Comparison of ENCODE assay signal across 24 cellular contexts in genomic region chr16:51641191-51641765, GRCh38.
DNase-seq lines count a peak whose midpoint lies in the region; ATAC-seq, FAIRE-seq and TF ChIP-seq lines count a peak whose summit lies in the region.
"Had no signal": no experiment of that assay in that cellular context is flagged by ENCODE, and none has a peak within 500 bp of the region (broad histone marks: within the 10 kb centered on the region; RNA-seq: fewer than 3 reads in every experiment).

No MANE protein-coding gene starts in this region.

- H3K27ac ChIP-seq in GM23248 (no peak overlapping the region), astrocyte (ENCODE audit: low read depth, low read length) (no peak overlapping the region), mesendoderm (ENCODE audit: low read depth, low read length) (no peak overlapping the region), suprapubic skin (no peak overlapping the region), psoas muscle (no peak overlapping the region)
- H3K27ac ChIP-seq: BLaER1, HL-60, SJSA1 had no signal

- WGBS in GM23248 (ENCODE audit: low coverage in 1 of 2, low lambda C conversion rate in 2 of 2, missing lambda C conversion rate in 2 of 2), 2 experiments, result 61 to 67% methylated on average over 3 of the region's 3 CpGs
- WGBS in mesendoderm (ENCODE audit: extremely low coverage, insufficient coverage, low lambda C conversion rate), result no CpG with 5 or more reads among the region's 3 CpGs
- WGBS in suprapubic skin, result 88% methylated on average over 3 of the region's 3 CpGs
- 77 to 84% (median 83%) methylated on average over 3 of the region's 3 CpGs for WGBS in psoas muscle, 3 donors

- no peak overlapping the region for H3K4ac ChIP-seq in mesendoderm (ENCODE audit: low read depth, low read length)

- no peak overlapping the region for H3K27ac Mint-ChIP-seq in astrocyte (ENCODE audit: unreplicated experiment)
- H3K27ac Mint-ChIP-seq: CD4-positive, alpha-beta T cell had no signal

- FAIRE-seq in astrocyte (lab: Jason Lieb, UNC), result no peak
- FAIRE-seq: GM12878, H54, HepG2, K562, RCC 7860 had no signal

- H3K4me3 Mint-ChIP-seq in astrocyte (ENCODE audit: unreplicated experiment), result no peak overlapping the region
- H3K4me3 Mint-ChIP-seq: CD4-positive, alpha-beta T cell had no signal

- H3K79me2 ChIP-seq in GM23248 (ENCODE audit: insufficient read depth) (no peaks in the 10 kb centered on the region), astrocyte (ENCODE audit: insufficient read depth, low read length) (no peaks in the 10 kb centered on the region), mesendoderm (ENCODE audit: control insufficient read depth, insufficient read depth, low read length) (no peaks in the 10 kb centered on the region)

- peaks cover 2% of the 10 kb centered on the region for H3K36me3 Mint-ChIP-seq in astrocyte (ENCODE audit: low read depth, unreplicated experiment)

- peaks cover 2% of the 10 kb centered on the region for H3K9me3 Mint-ChIP-seq in astrocyte (ENCODE audit: unreplicated experiment)

- H2BK15ac ChIP-seq in mesendoderm (replicated peaks; ENCODE audit: low read depth), result no peak overlapping the region

- no peak overlapping the region for H3K23ac ChIP-seq in mesendoderm (ENCODE audit: low read length)

- H3K9me2 ChIP-seq in GM23248 (ENCODE audit: insufficient read depth), result no peaks in the 10 kb centered on the region

- H3K27me3 Mint-ChIP-seq in astrocyte (ENCODE audit: low read depth, unreplicated experiment), result peaks cover 10% of the 10 kb centered on the region
- H3K27me3 Mint-ChIP-seq: CD4-positive, alpha-beta T cell had no signal

- H3K4me3 ChIP-seq in GM23248 (no peak overlapping the region), NB4 (ENCODE audit: low read depth, low read length) (no peak overlapping the region), astrocyte (ENCODE audit: insufficient read depth, low read depth, low read length) (no peak overlapping the region), mesendoderm (ENCODE audit: low read length) (no peak overlapping the region), foreskin fibroblast (ENCODE audit: low read depth in 1 of 2, low read length in 2 of 2) (no peak overlapping the region), suprapubic skin (no peak overlapping the region), psoas muscle (no peak overlapping the region)
- H3K4me3 ChIP-seq: BLaER1, GM12878, K562, SJSA1 had no signal

- H3K36me3 ChIP-seq in GM23248 (ENCODE audit: low read depth) (no peaks in the 10 kb centered on the region), astrocyte (ENCODE audit: insufficient read depth, low read length) (no peaks in the 10 kb centered on the region), mesendoderm (ENCODE audit: control insufficient read depth, insufficient read depth, low read length) (no peaks in the 10 kb centered on the region), suprapubic skin (no peaks in the 10 kb centered on the region), psoas muscle (ENCODE audit: insufficient read depth in 1 of 2, low read depth in 1 of 2) (no peaks in the 10 kb centered on the region)
- H3K36me3 ChIP-seq: BLaER1, SJSA1 had no signal

- H2BK120ac ChIP-seq in mesendoderm (ENCODE audit: low read depth, low read length), result no peak overlapping the region

- TF ChIP-seq CTCF in NB4 (IDR thresholded peaks at IDR 0.05; ENCODE audit: low read depth, low read length) (no peak), astrocyte (IDR thresholded peaks at IDR 0.05; ENCODE audit: insufficient read depth, low read depth, low read length) (no peak), foreskin fibroblast (IDR thresholded peaks at IDR 0.05; ENCODE audit: low read depth, low read length) (no peak), suprapubic skin (IDR thresholded peaks at IDR 0.05) (no peak), psoas muscle (IDR thresholded peaks at IDR 0.05) (no peak)

- no peaks in the 10 kb centered on the region for H3K79me1 ChIP-seq in mesendoderm (ENCODE audit: low read length)

- H2AFZ ChIP-seq in GM23248 (no peak overlapping the region), astrocyte (ENCODE audit: low read depth, low read length) (no peak overlapping the region)

- no peak overlapping the region for H4K5ac ChIP-seq in mesendoderm (ENCODE audit: low read length)

- H3F3A ChIP-seq in GM23248 (ENCODE audit: insufficient read depth), result peaks cover 27% of the 10 kb centered on the region

- TF ChIP-seq EP300 in suprapubic skin (IDR thresholded peaks at IDR 0.05), result no peak

- no peak for ATAC-seq in psoas muscle
- ATAC-seq: GM12878, HepG2, K562, Right ventricle myocardium inferior had no signal

- no peak overlapping the region for H2BK5ac ChIP-seq in mesendoderm (ENCODE audit: low read length)

- no peaks in the 10 kb centered on the region for H4K20me1 ChIP-seq in GM23248 (ENCODE audit: insufficient read depth)
- H4K20me1 ChIP-seq in astrocyte (ENCODE audit: insufficient read depth, low read length), result no peaks in the 10 kb centered on the region
- H4K20me1 ChIP-seq: BLaER1 had no signal

- H3K9ac ChIP-seq in GM23248 (no peak overlapping the region), astrocyte (ENCODE audit: low read length) (no peak overlapping the region), mesendoderm (ENCODE audit: low read length) (no peak overlapping the region)
- H3K9ac ChIP-seq: BLaER1 had no signal

- H3K18ac ChIP-seq in mesendoderm (ENCODE audit: low read length), result no peak overlapping the region

- H3K9me3 ChIP-seq in GM23248 (ENCODE audit: low read depth) (no peaks in the 10 kb centered on the region), astrocyte (ENCODE audit: insufficient read depth, low read depth, low read length) (no peaks in the 10 kb centered on the region), suprapubic skin (no peaks in the 10 kb centered on the region), psoas muscle (no peaks in the 10 kb centered on the region)
- H3K9me3 ChIP-seq: BLaER1, SJSA1 had no signal

- DNase-seq in GM23248 (peak; percentile 40), NB4 (ENCODE audit: low read depth) (peak; percentile 27), astrocyte (ENCODE audit: low read depth) (peak; percentile 66), mesendoderm (peak; percentile 40), foreskin fibroblast (no peak), suprapubic skin (ENCODE audit: low spot score in 2 of 2) (no peak), psoas muscle (no peak)
- DNase-seq: CD4-positive, alpha-beta T cell; COR-L47; DMS79; NCI-H1694; NCI-H2081 treated with DMSO at 0.1 percent for 48 hours; NCI-H2171 treated with DMSO at 0.1 percent for 48 hours; NCI-H524 treated with DMSO at 0.1 percent for 48 hours; NCI-H82 had no signal

- TF ChIP-seq POLR2A in NB4 (IDR thresholded peaks at IDR 0.05; ENCODE audit: extremely low read depth, insufficient read length) (no peak), suprapubic skin (IDR thresholded peaks at IDR 0.05) (no peak)

- in situ Hi-C loops in GM23248 (cut with MboI), result no loop called here

- H3K4me2 ChIP-seq in GM23248 (ENCODE audit: unreplicated experiment), result no peak overlapping the region
- H3K4me2 ChIP-seq in astrocyte (ENCODE audit: low read length), result no peak overlapping the region
- H3K4me2 ChIP-seq in mesendoderm (ENCODE audit: low read length), result no peak overlapping the region
- H3K4me2 ChIP-seq: BLaER1 had no signal

- no peak overlapping the region for H4K8ac ChIP-seq in mesendoderm (ENCODE audit: low read depth, low read length)

- intact Hi-C loops in psoas muscle (cut with DNase I), result no loop called here

- H3K4me1 ChIP-seq in GM23248 (ENCODE audit: insufficient read depth) (peaks cover 44% of the 10 kb centered on the region), astrocyte (ENCODE audit: insufficient read depth, low read length) (no peaks in the 10 kb centered on the region), mesendoderm (ENCODE audit: control insufficient read depth, low read depth, low read length) (peaks cover 15% of the 10 kb centered on the region), suprapubic skin (no peaks in the 10 kb centered on the region), psoas muscle (no peaks in the 10 kb centered on the region)
- H3K4me1 ChIP-seq: SJSA1 had no signal

- H2AK5ac ChIP-seq in mesendoderm (ENCODE audit: low read length), result no peak overlapping the region

- peaks cover 24% of the 10 kb centered on the region for H3K4me1 Mint-ChIP-seq in astrocyte (ENCODE audit: low read depth, unreplicated experiment)

- H3K27me3 ChIP-seq in GM23248 (replicated peaks; ENCODE audit: insufficient read depth) (no peaks in the 10 kb centered on the region), astrocyte (ENCODE audit: insufficient read depth, low read length) (no peaks in the 10 kb centered on the region), mesendoderm (ENCODE audit: insufficient read depth, low read length, poor library complexity) (no peaks in the 10 kb centered on the region), suprapubic skin (peaks cover 7% of the 10 kb centered on the region), psoas muscle (ENCODE audit: insufficient read depth in 3 of 3, low read length in 2 of 3) (no peaks in the 10 kb centered on the region)
- H3K27me3 ChIP-seq: BLaER1, SJSA1 had no signal

- no peak overlapping the region for H3K56ac ChIP-seq in mesendoderm (ENCODE audit: low read length)

Comparison
In these comparisons a context has a peak if more than half of its experiments do, and no peak if none do; other contexts are left out.
1. DNase-seq: peak in GM23248 (single experiment), NB4 (single experiment), astrocyte (single experiment) and mesendoderm (single experiment); none in foreskin fibroblast (0 of 2), suprapubic skin (0 of 2) and psoas muscle (0 of 2).